22 cellular contexts compared by ENCODE assay signal in genomic region chr7:2117681-2118045, GRCh38.
A peak's percentile ranks its signal among the peaks of the same experiment; 100 is the strongest.
DNase-seq lines count a peak whose midpoint lies in the region; ATAC-seq and TF ChIP-seq lines count a peak whose summit lies in the region.
"Had no signal": no experiment of that assay in that cellular context is flagged by ENCODE, and none has a peak within 500 bp of the region (broad histone marks: within the 10 kb centered on the region; RNA-seq: fewer than 3 reads in every experiment).

No MANE protein-coding gene starts in this region.

- H3K4me1 Mint-ChIP-seq in WTC11, result no peaks in the 10 kb centered on the region

- peaks cover 7% of the 10 kb centered on the region for H3F3A ChIP-seq in SK-N-SH (replicated peaks; ENCODE audit: insufficient read depth)

- CTCF ChIA-PET in SK-N-SH (lab: Yijun Ruan, JAX), result interaction anchor here (1.0 to 3.2 kb wide), 6 partner anchors 9 to 454 kb away, joined by 3 to 24 read pairs (median 5); partner anchors contain the start of gene MAD1L1
- CTCF ChIA-PET in WTC11 (lab: Charles Lee), result no interaction called here

- no peaks in the 10 kb centered on the region for H3K27me3 ChIP-seq in SK-N-SH (ENCODE audit: insufficient read depth)
- H3K27me3 ChIP-seq in muscle layer of colon (ENCODE audit: control insufficient read depth in 1 of 2, insufficient read depth in 2 of 2, low read length in 2 of 2), result no peaks in the 10 kb centered on the region
- H3K27me3 ChIP-seq in thyroid gland, result no peaks in the 10 kb centered on the region
- H3K27me3 ChIP-seq: tibial artery had no signal

- TF ChIP-seq POLR2A in thyroid gland (IDR thresholded peaks at IDR 0.05), result no peak

- no peaks in the 10 kb centered on the region for H3K36me3 ChIP-seq in SK-N-SH (replicated peaks in 1 of 2; ENCODE audit: control insufficient read depth in 1 of 2, insufficient read depth in 2 of 2, low read length in 1 of 2)
- H3K36me3 ChIP-seq in muscle layer of colon (ENCODE audit: insufficient read depth, low read length), result no peaks in the 10 kb centered on the region
- H3K36me3 ChIP-seq in thyroid gland, result no peaks in the 10 kb centered on the region
- H3K36me3 ChIP-seq: prostate gland had no signal

- H3K9me3 Mint-ChIP-seq in WTC11, result no peaks in the 10 kb centered on the region
- H3K9me3 Mint-ChIP-seq: activated CD4-positive, alpha-beta memory T cell treated with anti-CD3 and anti-CD28 coated beads for 36 hours had no signal

- TF ChIP-seq EP300 in SK-N-SH (IDR thresholded peaks at IDR 0.05; ENCODE audit: borderline replicate concordance in 1 of 2, low read depth in 1 of 2, low read length in 1 of 2), result no peak

- DNase-seq in SK-N-SH, result no peak
- DNase-seq in WTC11 (ENCODE audit: low spot score), result no peak
- peak; percentile 28 to 55 for DNase-seq in thyroid gland
- no peak for DNase-seq in MV-4-11 (lab: John Stamatoyannopoulos, UW)
- no peak for DNase-seq in anterior cingulate cortex (lab: John Stamatoyannopoulos, UW)
- DNase-seq in RPMI8226, result no peak
- DNase-seq: activated CD4-positive, alpha-beta memory T cell treated with anti-CD3 and anti-CD28 coated beads for 36 hours; activated CD4-positive, CD25-positive, alpha-beta regulatory T cell; activated gamma-delta T cell treated with Interleukin-2 at 50 U/mL for 16 hours; EL; GM23248; NCI-H1930; NCI-H345; stimulated activated CD4-positive, alpha-beta T cell treated with anti-CD3 and anti-CD28 coated beads, Interleukin-1b, Interleukin-23, amount 100 ng/mL, for 48 hours; T1000; tibial artery had no signal

- peak overlapping the region; percentile 37 to 93; a peak in 3 of 4 replicates for H3K27ac ChIP-seq in SK-N-SH (ENCODE audit: low read depth in 2 of 2, low read length in 1 of 2)
- peak overlapping the region; percentile 55 for H3K27ac ChIP-seq in muscle layer of colon (ENCODE audit: low read depth, low read length)
- peak overlapping the region in 1 of 3 donors; percentile 21 for H3K27ac ChIP-seq in thyroid gland
- H3K27ac ChIP-seq: A549, C4-2B, GM23248, prostate gland had no signal

- H3K36me3 Mint-ChIP-seq in WTC11, result peaks cover 6% of the 10 kb centered on the region; the same call in 1 of the 2 replicates

- 99% methylated on average over 3 of the region's 3 CpGs for WGBS in SK-N-SH (ENCODE audit: low lambda C conversion rate)
- 43 to 49% methylated on average over 3 of the region's 3 CpGs for WGBS in thyroid gland, 2 donors

- H3K9me3 ChIP-seq in SK-N-SH, result no peaks in the 10 kb centered on the region
- H3K9me3 ChIP-seq in muscle layer of colon (ENCODE audit: low read length), result no peaks in the 10 kb centered on the region
- no peaks in the 10 kb centered on the region for H3K9me3 ChIP-seq in thyroid gland
- H3K9me3 ChIP-seq: A549, prostate gland, tibial artery had no signal

- ATAC-seq in SK-N-SH treated with all-trans-retinoic acid at 6 μM for 48 hours (no peak), WTC11 (no peak)

- no peaks in the 10 kb centered on the region for H3K79me2 ChIP-seq in SK-N-SH (ENCODE audit: insufficient read depth)

- H3K9ac ChIP-seq in SK-N-SH (no peak overlapping the region), muscle layer of colon (ENCODE audit: low read length) (no peak overlapping the region)
- H3K9ac ChIP-seq: GM23248 had no signal

- H3K27me3 Mint-ChIP-seq in WTC11 (ENCODE audit: low read depth), result no peaks in the 10 kb centered on the region; the same call in 1 of the 2 replicates
- H3K27me3 Mint-ChIP-seq: activated CD4-positive, alpha-beta memory T cell treated with anti-CD3 and anti-CD28 coated beads for 36 hours had no signal

- intact Hi-C loops in thyroid gland (cut with DNase I), result no loop called here

- H3K4me3 ChIP-seq in SK-N-SH (ENCODE audit: low read depth in 2 of 2, low read length in 1 of 2) (no peak overlapping the region), muscle layer of colon (ENCODE audit: low read depth in 1 of 2, low read length in 2 of 2) (no peak overlapping the region), thyroid gland (replicated peaks in 1 of 3) (no peak overlapping the region)
- H3K4me3 ChIP-seq: A549, GM23248, prostate gland, skin epidermis, tibial artery had no signal

- no peak overlapping the region for H3K4me3 Mint-ChIP-seq in WTC11
- H3K4me3 Mint-ChIP-seq: activated CD4-positive, alpha-beta memory T cell treated with anti-CD3 and anti-CD28 coated beads for 36 hours had no signal

- TF ChIP-seq CTCF in SK-N-SH (IDR thresholded peaks at IDR 0.05) (no peak), WTC11 (IDR thresholded peaks at IDR 0.05) (no peak), thyroid gland (IDR thresholded peaks at IDR 0.05) (no peak)

- TF ChIP-seq RAD21 in SK-N-SH (IDR thresholded peaks at IDR 0.05; ENCODE audit: low read length), result no peak

- H4K20me1 ChIP-seq in SK-N-SH (ENCODE audit: insufficient read depth), result peaks cover 3% of the 10 kb centered on the region; the same call in 1 of the 2 replicates

- POLR2A ChIA-PET in SK-N-SH (lab: Yijun Ruan, JAX), result no interaction called here
- POLR2A ChIA-PET in WTC11 (lab: Charles Lee), result no interaction called here

- no peak overlapping the region for H3K4me2 ChIP-seq in SK-N-SH
- H3K4me2 ChIP-seq: A549 had no signal

- H3K9me2 ChIP-seq in SK-N-SH, result no peaks in the 10 kb centered on the region

- H3K4me1 ChIP-seq in SK-N-SH (ENCODE audit: control insufficient read depth in 1 of 2, insufficient read depth in 2 of 2, low read depth in 1 of 2, low read length in 1 of 2), result peaks cover 30 to 67% of the 10 kb centered on the region in 2 experiments; a peak in 3 of 4 replicates
- peaks cover 21% of the 10 kb centered on the region for H3K4me1 ChIP-seq in muscle layer of colon (ENCODE audit: insufficient read depth, low read length)
- H3K4me1 ChIP-seq in thyroid gland, result peaks cover 14 to 28% of the 10 kb centered on the region in 2 donors

- peak overlapping the region; percentile 66 for H3K27ac Mint-ChIP-seq in WTC11
- H3K27ac Mint-ChIP-seq: activated CD4-positive, alpha-beta memory T cell treated with anti-CD3 and anti-CD28 coated beads for 36 hours had no signal

- no peak overlapping the region for H2AFZ ChIP-seq in SK-N-SH (ENCODE audit: low read depth)
- H2AFZ ChIP-seq: GM23248 had no signal

TF ChIP-seq in SK-N-SH, 30 proteins besides CTCF, POLR2A, EP300 and RAD21 (continues in another document):
- TF ChIP-seq CHD2 (IDR thresholded peaks at IDR 0.05; ENCODE audit: low read length, partially characterized antibody) (no peak), TAF1 (IDR thresholded peaks at IDR 0.05; ENCODE audit: borderline replicate concordance, low read depth, low read length) (no peak), TEAD4 (IDR thresholded peaks at IDR 0.05; ENCODE audit: borderline replicate concordance, insufficient read depth) (no peak)

TF ChIP-seq in SK-N-SH treated with all-trans-retinoic acid at 6 μM for 48 hours, 23 proteins besides CTCF, POLR2A, EP300 and RAD21 (continues in another document):
- TF ChIP-seq RARB (CRISPR knock-in tag; IDR thresholded peaks at IDR 0.05) (no peak), ZFP30 (CRISPR knock-in tag; IDR thresholded peaks at IDR 0.05) (no peak), GLIS3 (CRISPR knock-in tag; IDR thresholded peaks at IDR 0.05) (no peak), PPARA (CRISPR knock-in tag; IDR thresholded peaks at IDR 0.05; ENCODE audit: borderline replicate concordance) (no peak), TOX (CRISPR knock-in tag; IDR thresholded peaks at IDR 0.05; ENCODE audit: borderline replicate concordance) (no peak), SNAI2 (CRISPR knock-in tag; IDR thresholded peaks at IDR 0.05) (no peak), ZNF8 (CRISPR knock-in tag; IDR thresholded peaks at IDR 0.05) (no peak), ZNF70 (CRISPR knock-in tag; IDR thresholded peaks at IDR 0.05) (no peak), BACH2 (CRISPR knock-in tag; IDR thresholded peaks at IDR 0.05; ENCODE audit: borderline replicate concordance) (no peak), TCF4 (CRISPR knock-in tag; IDR thresholded peaks at IDR 0.05; ENCODE audit: borderline replicate concordance) (no peak)

TF ChIP-seq in WTC11, 78 proteins besides CTCF, POLR2A, EP300 and RAD21 (continues in another document):
- TF ChIP-seq TEAD1 (CRISPR knock-in tag; IDR thresholded peaks at IDR 0.05) (no peak), ATF1 (CRISPR knock-in tag; IDR thresholded peaks at IDR 0.05) (no peak), MXD4 (CRISPR knock-in tag; IDR thresholded peaks at IDR 0.05; ENCODE audit: borderline replicate concordance) (no peak), SMAD3 (CRISPR knock-in tag; IDR thresholded peaks at IDR 0.05; ENCODE audit: borderline replicate concordance) (no peak), PREB (CRISPR knock-in tag; IDR thresholded peaks at IDR 0.05; ENCODE audit: borderline replicate concordance) (no peak), JUN (CRISPR knock-in tag; IDR thresholded peaks at IDR 0.05) (no peak), E2F4 (CRISPR knock-in tag; IDR thresholded peaks at IDR 0.05; ENCODE audit: borderline replicate concordance, low read depth) (no peak), ZNF138 (CRISPR knock-in tag; conservative IDR thresholded peaks at IDR 0.05) (no peak), FOXK1 (CRISPR knock-in tag; IDR thresholded peaks at IDR 0.05) (no peak), CREM (CRISPR knock-in tag; IDR thresholded peaks at IDR 0.05) (no peak)

Comparison
In these comparisons a context has a peak if more than half of its experiments do, and no peak if none do; other contexts are left out.
1. DNase-seq: peak in thyroid gland (2 of 2); none in SK-N-SH (single experiment), WTC11 (single experiment), MV-4-11 (single experiment), anterior cingulate cortex (0 of 58) and RPMI8226 (single experiment).